17 cellular contexts compared by ENCODE assay signal in genomic region chr3:56135941-56136340, GRCh38.
DNase-seq lines count a peak whose midpoint lies in the region; FAIRE-seq and TF ChIP-seq lines count a peak whose summit lies in the region.
"Had no signal": no experiment of that assay in that cellular context is flagged by ENCODE, and none has a peak within 500 bp of the region (broad histone marks: within the 10 kb centered on the region; RNA-seq: fewer than 3 reads in every experiment).

No MANE protein-coding gene starts in this region.

- no peak overlapping the region for H3K9ac ChIP-seq in fibroblast of lung (ENCODE audit: insufficient read depth, low read length)
- H3K9ac ChIP-seq: BLaER1 treated with 17β-estradiol and CSF1 and Interleukin-3, amounts not matched to agents 10 nM and 100 nM had no signal

- POLR2A ChIA-PET in MCF 10A (lab: Yijun Ruan, JAX): interaction anchor here (0.7 to 1.4 kb wide), 2 partner anchors 34 to 59 kb away, joined by 3 read pairs; no protein-coding TSS in a partner anchor

- H3K27me3 ChIP-seq in breast epithelium (no peaks in the 10 kb centered on the region), fibroblast of lung (ENCODE audit: control insufficient read depth, insufficient read depth, low read length) (no peaks in the 10 kb centered on the region)
- H3K27me3 ChIP-seq: BLaER1 treated with 17β-estradiol and CSF1 and Interleukin-3, amounts not matched to agents 10 nM and 100 nM; Peyer's patch had no signal

- H3K4me1 ChIP-seq in breast epithelium: no peaks in the 10 kb centered on the region
- peaks cover 8% of the 10 kb centered on the region for H3K4me1 ChIP-seq in fibroblast of lung (ENCODE audit: control insufficient read depth, extremely low read depth, insufficient read depth, low read length)
- H3K4me1 ChIP-seq: Peyer's patch had no signal

- intact Hi-C loops in MCF 10A (cut with micrococcal nuclease) (loop anchor here (10.0 kb wide), 1 partner anchor 251 kb away; no protein-coding TSS in a partner anchor), breast epithelium (cut with DNase I; ENCODE audit: low total_unique reads) (no loop called here)

- H3K36me3 ChIP-seq in breast epithelium (no peaks in the 10 kb centered on the region), fibroblast of lung (ENCODE audit: control insufficient read depth, insufficient read depth, low read length) (no peaks in the 10 kb centered on the region)
- H3K36me3 ChIP-seq: BLaER1 treated with 17β-estradiol and CSF1 and Interleukin-3, amounts not matched to agents 10 nM and 100 nM; Peyer's patch had no signal

- TF ChIP-seq POLR2A in breast epithelium (IDR thresholded peaks at IDR 0.05): no peak

- in situ Hi-C loops in ACHN (cut with HindIII; ENCODE audit: low pct_ligation_motif_present, low pct_unique_long_range_greater_than_20kb, low sequenced_read_pairs): no loop called here

- no peak for FAIRE-seq in urothelium cell line (lab: Jason Lieb, UNC)
- FAIRE-seq: A204.1, D721Med, H54 had no signal

- H3K4me1 Mint-ChIP-seq in MCF 10A (ENCODE audit: insufficient read depth, unreplicated experiment): peaks cover 40% of the 10 kb centered on the region
- H3K4me1 Mint-ChIP-seq: CD8-positive, alpha-beta memory T cell had no signal

- no peak overlapping the region for H3K4me2 ChIP-seq in fibroblast of lung (ENCODE audit: extremely low read depth, insufficient read depth, low read length)
- H3K4me2 ChIP-seq: BLaER1 treated with 17β-estradiol and CSF1 and Interleukin-3, amounts not matched to agents 10 nM and 100 nM had no signal

- no peaks in the 10 kb centered on the region for H3K27me3 Mint-ChIP-seq in MCF 10A (ENCODE audit: insufficient read depth, unreplicated experiment)
- H3K27me3 Mint-ChIP-seq: CD8-positive, alpha-beta memory T cell had no signal

- H3K36me3 Mint-ChIP-seq in MCF 10A (ENCODE audit: insufficient read depth, unreplicated experiment): no peaks in the 10 kb centered on the region
- H3K36me3 Mint-ChIP-seq: CD8-positive, alpha-beta memory T cell had no signal

- CTCF ChIA-PET in MCF 10A (lab: Yijun Ruan, JAX): interaction anchor here (0.6 to 0.7 kb wide), 2 partner anchors 116 to 711 kb away, joined by 3 to 4 read pairs; no protein-coding TSS in a partner anchor

- H3K27ac Mint-ChIP-seq in MCF 10A (ENCODE audit: low read depth, unreplicated experiment): no peak overlapping the region
- H3K27ac Mint-ChIP-seq: CD8-positive, alpha-beta memory T cell had no signal

- TF ChIP-seq CTCF in MCF 10A (IDR thresholded peaks at IDR 0.05; ENCODE audit: unreplicated experiment) (no peak), breast epithelium (IDR thresholded peaks at IDR 0.05) (no peak), fibroblast of lung (conservative IDR thresholded peaks at IDR 0.05 in 1 of 2, IDR thresholded peaks at IDR 0.05 in 1 of 2; ENCODE audit: low read depth in 1 of 2, low read length in 2 of 2) (no peak)

- H3K4me3 Mint-ChIP-seq in MCF 10A (ENCODE audit: unreplicated experiment): no peak overlapping the region
- H3K4me3 Mint-ChIP-seq: CD8-positive, alpha-beta memory T cell had no signal

- BruUV-seq in MCF 10A (replicated peaks; lab: Mats Ljungman, UMichigan): no TSS peak

- H3K9me3 ChIP-seq in breast epithelium (no peaks in the 10 kb centered on the region), fibroblast of lung (ENCODE audit: control insufficient read depth, insufficient read depth, low read depth, low read length) (no peaks in the 10 kb centered on the region)
- H3K9me3 ChIP-seq: BLaER1 treated with 17β-estradiol and CSF1 and Interleukin-3, amounts not matched to agents 10 nM and 100 nM; Peyer's patch had no signal

- DNase-seq in MCF 10A (ENCODE audit: unreplicated experiment): peak; percentile 32
- no peak for DNase-seq in breast epithelium (ENCODE audit: low spot score in 2 of 2)
- DNase-seq in SW480 (ENCODE audit: low spot score): peak; percentile 36
- peak; percentile 72 to 75 for DNase-seq in fibroblast of lung (ENCODE audit: low read depth in 2 of 2)
- DNase-seq in urothelium cell line (ENCODE audit: low spot score): peak; percentile 16
- DNase-seq in activated naive CD4-positive, alpha-beta T cell (lab: John Stamatoyannopoulos, UW): no peak
- no peak for DNase-seq in NCI-H146 treated with DMSO at 0.1 percent for 48 hours (lab: John Stamatoyannopoulos, UW; ENCODE audit: unreplicated experiment)
- no peak for DNase-seq in ACHN
- DNase-seq: CD8-positive, alpha-beta memory T cell; NCI-H1092 treated with DMSO at 0.1 percent for 48 hours; NCI-H1694 treated with DMSO at 0.1 percent for 48 hours; Peyer's patch; Right ventricle myocardium superior had no signal

- H3K79me2 ChIP-seq in fibroblast of lung (ENCODE audit: control insufficient read depth, insufficient read depth, low read length): no peaks in the 10 kb centered on the region

- H3K27ac ChIP-seq in breast epithelium (no peak overlapping the region), fibroblast of lung (ENCODE audit: insufficient read depth, low read length) (no peak overlapping the region)
- H3K27ac ChIP-seq: BLaER1 treated with 17β-estradiol and CSF1 and Interleukin-3, amounts not matched to agents 10 nM and 100 nM; Peyer's patch had no signal

- H4K20me1 ChIP-seq in fibroblast of lung (ENCODE audit: control insufficient read depth, extremely low read depth, insufficient read depth, low read length): no peaks in the 10 kb centered on the region
- H4K20me1 ChIP-seq: BLaER1 treated with 17β-estradiol and CSF1 and Interleukin-3, amounts not matched to agents 10 nM and 100 nM had no signal

- no peak overlapping the region for H3K4me3 ChIP-seq in breast epithelium
- no peak overlapping the region for H3K4me3 ChIP-seq in fibroblast of lung (replicated peaks in 1 of 4; ENCODE audit: control extremely low read depth in 1 of 4, insufficient read depth in 1 of 4, low read depth in 3 of 4, low read length in 4 of 4)
- H3K4me3 ChIP-seq: BLaER1 treated with 17β-estradiol and CSF1 and Interleukin-3, amounts not matched to agents 10 nM and 100 nM; Peyer's patch had no signal

- H3K9me3 Mint-ChIP-seq in MCF 10A (ENCODE audit: unreplicated experiment): no peaks in the 10 kb centered on the region

- H2AFZ ChIP-seq in fibroblast of lung (ENCODE audit: low read length): no peak overlapping the region

Comparison
In these comparisons a context has a peak if more than half of its experiments do, and no peak if none do; other contexts are left out.
1. DNase-seq: peak in MCF 10A (single experiment), SW480 (single experiment), fibroblast of lung (2 of 2) and urothelium cell line (single experiment); none in breast epithelium (0 of 2), activated naive CD4-positive, alpha-beta T cell (0 of 4), NCI-H146 treated with DMSO at 0.1 percent for 48 hours (single experiment) and ACHN (single experiment).